In genomic region chr18:28174181-28174906, GRCh38 we compare ENCODE assay signal across 1 cellular context.
TF ChIP-seq lines count a peak whose summit lies in the region.

No MANE protein-coding gene starts in this region.

TF ChIP-seq in HepG2, 621 proteins besides CTCF, POLR2A, EP300 and RAD21 (continued from another document and continues in another):
- TF ChIP-seq HOMEZ (CRISPR knock-in tag; IDR thresholded peaks at IDR 0.05; ENCODE audit: low read depth) (no peak), SRSF1 (optimal IDR thresholded peaks at IDR 0.05; ENCODE audit: low read depth, low read length) (no peak), CBX2 (IDR thresholded peaks at IDR 0.05; ENCODE audit: low read depth, low read length) (no peak), CBX2 (CRISPR knock-in tag; IDR thresholded peaks at IDR 0.05; ENCODE audit: low read depth) (no peak), MEF2D (CRISPR knock-in tag; IDR thresholded peaks at IDR 0.05) (no peak), ZBTB7A (CRISPR knock-in tag; IDR thresholded peaks at IDR 0.05) (no peak), EED (CRISPR knock-in tag; IDR thresholded peaks at IDR 0.05) (no peak), SUZ12 (IDR thresholded peaks at IDR 0.05; ENCODE audit: low read depth, low read length) (no peak), TCF7 (IDR thresholded peaks at IDR 0.05; ENCODE audit: low read depth) (no peak), TBX3 (IDR thresholded peaks at IDR 0.05; ENCODE audit: borderline replicate concordance) (no peak), RELA (CRISPR knock-in tag; IDR thresholded peaks at IDR 0.05) (no peak), ZNF142 (CRISPR knock-in tag; IDR thresholded peaks at IDR 0.05) (no peak), CEBPG (CRISPR knock-in tag; IDR thresholded peaks at IDR 0.05) (peak; percentile 71), NR2F6 (IDR thresholded peaks at IDR 0.05) (peak; percentile 47; the same call in 1 of the 2 replicates), NR2F6 (CRISPR knock-in tag; IDR thresholded peaks at IDR 0.05) (no peak), GATAD2A (CRISPR knock-in tag; IDR thresholded peaks at IDR 0.05) (0 out of 2 replicates have a peak, but pooled peaks have one; percentile 32), STAG1 (CRISPR knock-in tag; IDR thresholded peaks at IDR 0.05) (no peak), KLF12 (CRISPR knock-in tag; IDR thresholded peaks at IDR 0.05; ENCODE audit: borderline replicate concordance) (0 out of 2 replicates have a peak, but pooled peaks have one; percentile 28), FOXA3 (CRISPR knock-in tag; IDR thresholded peaks at IDR 0.05) (no peak), MAF1 (CRISPR knock-in tag; IDR thresholded peaks at IDR 0.05; ENCODE audit: borderline replicate concordance) (no peak), CEBPB (IDR thresholded peaks at IDR 0.05; ENCODE audit: borderline replicate concordance, low read depth, low read length) (peak; percentile 31; the same call in 1 of the 2 replicates), ZC3H13 (CRISPR knock-in tag; IDR thresholded peaks at IDR 0.05) (no peak), ZNF761 (CRISPR knock-in tag; conservative IDR thresholded peaks at IDR 0.05) (no peak), NFIC (IDR thresholded peaks at IDR 0.05; ENCODE audit: low read length) (0 out of 2 replicates have a peak, but pooled peaks have one; percentile 21), HNF1A (IDR thresholded peaks at IDR 0.05; ENCODE audit: low read depth) (no peak), HNF1A (CRISPR knock-in tag; IDR thresholded peaks at IDR 0.05; ENCODE audit: borderline replicate concordance) (no peak), DRAP1 (CRISPR knock-in tag; IDR thresholded peaks at IDR 0.05) (no peak), PBX3 (CRISPR knock-in tag; IDR thresholded peaks at IDR 0.05; ENCODE audit: borderline replicate concordance) (no peak), ATF1 (CRISPR knock-in tag; IDR thresholded peaks at IDR 0.05) (no peak), TBX2 (CRISPR knock-in tag; IDR thresholded peaks at IDR 0.05; ENCODE audit: borderline replicate concordance) (peak; percentile 33; the same call in 1 of the 2 replicates), ZBTB4 (CRISPR knock-in tag; IDR thresholded peaks at IDR 0.05; ENCODE audit: borderline replicate concordance) (no peak), ZKSCAN5 (CRISPR knock-in tag; IDR thresholded peaks at IDR 0.05) (no peak), RXRA (CRISPR knock-in tag; IDR thresholded peaks at IDR 0.05) (no peak)
- TF ChIP-seq, protein P1, sequence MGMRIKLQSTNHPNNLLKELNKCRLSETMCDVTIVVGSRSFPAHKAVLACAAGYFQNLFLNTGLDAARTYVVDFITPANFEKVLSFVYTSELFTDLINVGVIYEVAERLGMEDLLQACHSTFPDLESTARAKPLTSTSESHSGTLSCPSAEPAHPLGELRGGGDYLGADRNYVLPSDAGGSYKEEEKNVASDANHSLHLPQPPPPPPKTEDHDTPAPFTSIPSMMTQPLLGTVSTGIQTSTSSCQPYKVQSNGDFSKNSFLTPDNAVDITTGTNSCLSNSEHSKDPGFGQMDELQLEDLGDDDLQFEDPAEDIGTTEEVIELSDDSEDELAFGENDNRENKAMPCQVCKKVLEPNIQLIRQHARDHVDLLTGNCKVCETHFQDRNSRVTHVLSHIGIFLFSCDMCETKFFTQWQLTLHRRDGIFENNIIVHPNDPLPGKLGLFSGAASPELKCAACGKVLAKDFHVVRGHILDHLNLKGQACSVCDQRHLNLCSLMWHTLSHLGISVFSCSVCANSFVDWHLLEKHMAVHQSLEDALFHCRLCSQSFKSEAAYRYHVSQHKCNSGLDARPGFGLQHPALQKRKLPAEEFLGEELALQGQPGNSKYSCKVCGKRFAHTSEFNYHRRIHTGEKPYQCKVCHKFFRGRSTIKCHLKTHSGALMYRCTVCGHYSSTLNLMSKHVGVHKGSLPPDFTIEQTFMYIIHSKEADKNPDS (CRISPR knock-in tag; IDR thresholded peaks at IDR 0.05), result no peak
- TF ChIP-seq, protein P2, sequence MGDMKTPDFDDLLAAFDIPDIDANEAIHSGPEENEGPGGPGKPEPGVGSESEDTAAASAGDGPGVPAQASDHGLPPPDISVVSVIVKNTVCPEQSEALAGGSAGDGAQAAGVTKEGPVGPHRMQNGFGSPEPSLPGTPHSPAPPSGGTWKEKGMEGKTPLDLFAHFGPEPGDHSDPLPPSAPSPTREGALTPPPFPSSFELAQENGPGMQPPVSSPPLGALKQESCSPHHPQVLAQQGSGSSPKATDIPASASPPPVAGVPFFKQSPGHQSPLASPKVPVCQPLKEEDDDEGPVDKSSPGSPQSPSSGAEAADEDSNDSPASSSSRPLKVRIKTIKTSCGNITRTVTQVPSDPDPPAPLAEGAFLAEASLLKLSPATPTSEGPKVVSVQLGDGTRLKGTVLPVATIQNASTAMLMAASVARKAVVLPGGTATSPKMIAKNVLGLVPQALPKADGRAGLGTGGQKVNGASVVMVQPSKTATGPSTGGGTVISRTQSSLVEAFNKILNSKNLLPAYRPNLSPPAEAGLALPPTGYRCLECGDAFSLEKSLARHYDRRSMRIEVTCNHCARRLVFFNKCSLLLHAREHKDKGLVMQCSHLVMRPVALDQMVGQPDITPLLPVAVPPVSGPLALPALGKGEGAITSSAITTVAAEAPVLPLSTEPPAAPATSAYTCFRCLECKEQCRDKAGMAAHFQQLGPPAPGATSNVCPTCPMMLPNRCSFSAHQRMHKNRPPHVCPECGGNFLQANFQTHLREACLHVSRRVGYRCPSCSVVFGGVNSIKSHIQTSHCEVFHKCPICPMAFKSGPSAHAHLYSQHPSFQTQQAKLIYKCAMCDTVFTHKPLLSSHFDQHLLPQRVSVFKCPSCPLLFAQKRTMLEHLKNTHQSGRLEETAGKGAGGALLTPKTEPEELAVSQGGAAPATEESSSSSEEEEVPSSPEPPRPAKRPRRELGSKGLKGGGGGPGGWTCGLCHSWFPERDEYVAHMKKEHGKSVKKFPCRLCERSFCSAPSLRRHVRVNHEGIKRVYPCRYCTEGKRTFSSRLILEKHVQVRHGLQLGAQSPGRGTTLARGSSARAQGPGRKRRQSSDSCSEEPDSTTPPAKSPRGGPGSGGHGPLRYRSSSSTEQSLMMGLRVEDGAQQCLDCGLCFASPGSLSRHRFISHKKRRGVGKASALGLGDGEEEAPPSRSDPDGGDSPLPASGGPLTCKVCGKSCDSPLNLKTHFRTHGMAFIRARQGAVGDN (CRISPR knock-in tag; IDR thresholded peaks at IDR 0.05), result no peak
